ENCODE assay signal across 30 cellular contexts in the genomic region with DNA sequence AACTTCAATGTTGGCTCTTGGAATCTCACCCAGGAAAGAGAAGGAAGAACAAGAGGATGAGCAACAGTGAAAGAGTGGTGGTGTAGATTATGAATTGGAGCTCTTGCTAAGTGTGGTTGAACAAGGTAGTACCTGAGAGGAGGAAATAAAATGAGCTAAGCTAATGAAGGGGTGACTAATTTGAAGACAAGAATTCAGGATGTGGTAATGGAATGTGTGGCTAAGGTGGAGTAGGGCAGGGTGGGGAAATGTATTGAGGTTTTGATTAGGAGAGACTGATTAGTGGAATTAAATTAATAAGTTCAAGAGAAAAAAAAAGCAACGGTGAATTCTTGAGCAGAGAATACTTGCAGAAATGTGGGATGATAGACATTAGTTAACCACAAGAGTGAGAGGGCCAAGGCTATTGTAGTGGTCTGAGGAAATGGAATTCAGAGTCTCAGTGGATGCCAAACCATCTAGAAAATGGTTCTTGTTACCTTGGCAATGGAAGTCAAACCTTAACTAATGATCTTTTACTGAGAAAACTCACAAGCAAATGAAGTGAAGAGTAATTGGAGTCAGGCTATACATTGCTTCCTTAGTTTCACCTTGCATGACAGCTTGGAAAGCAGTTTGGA.
DNase-seq lines count a peak whose midpoint lies in the region; FAIRE-seq and TF ChIP-seq lines count a peak whose summit lies in the region.
"Had no signal": no experiment of that assay in that cellular context is flagged by ENCODE, and none has a peak within 500 bp of the region (broad histone marks: within the 10 kb centered on the region; RNA-seq: fewer than 3 reads in every experiment).

No MANE protein-coding gene starts in this region.

- no peak overlapping the region for H3K4me3 Mint-ChIP-seq in activated T-cell treated with anti-CD3 and anti-CD28 coated beads, Interleukin-2, amount 50 U/mL, for 24 hours
- H3K4me3 Mint-ChIP-seq: activated CD4-positive, alpha-beta memory T cell treated with anti-CD3 and anti-CD28 coated beads for 36 hours; neural crest cell had no signal

- no peak overlapping the region for H3K4me3 ChIP-seq in epithelial cell of esophagus (ENCODE audit: low read length)
- H3K4me3 ChIP-seq: BLaER1, dorsolateral prefrontal cortex, pancreas, right atrium auricular region, SJCRH30, suprapubic skin had no signal

- TF ChIP-seq CTCF in RWPE1 (conservative IDR thresholded peaks at IDR 0.05; ENCODE audit: low read depth) (no peak), epithelial cell of esophagus (IDR thresholded peaks at IDR 0.05; ENCODE audit: insufficient read depth, low read depth, low read length, missing control alignments) (peak; percentile 8), GM20000 (IDR thresholded peaks at IDR 0.05; ENCODE audit: extremely low read depth, missing control alignments) (no peak)

- H3K27ac Mint-ChIP-seq in activated T-cell treated with anti-CD3 and anti-CD28 coated beads, Interleukin-2, amount 50 U/mL, for 24 hours: no peak overlapping the region
- H3K27ac Mint-ChIP-seq: activated CD4-positive, alpha-beta memory T cell treated with anti-CD3 and anti-CD28 coated beads for 36 hours had no signal

- FAIRE-seq in GM12891 (lab: Jason Lieb, UNC): no peak
- FAIRE-seq: GM18507, pancreas, TTC549 had no signal

- peaks cover 6% of the 10 kb centered on the region for H3K9me3 Mint-ChIP-seq in activated T-cell treated with anti-CD3 and anti-CD28 coated beads, Interleukin-2, amount 50 U/mL, for 24 hours

- H3K36me3 Mint-ChIP-seq in activated T-cell treated with anti-CD3 and anti-CD28 coated beads, Interleukin-2, amount 50 U/mL, for 24 hours (ENCODE audit: low read depth): no peaks in the 10 kb centered on the region
- H3K36me3 Mint-ChIP-seq: activated CD4-positive, alpha-beta memory T cell treated with anti-CD3 and anti-CD28 coated beads for 36 hours had no signal

- TF ChIP-seq POLR2A in GM12891 (IDR thresholded peaks at IDR 0.05; ENCODE audit: low read depth, low read length): no peak

- DNase-seq in HT-29 (ENCODE audit: low spot score) (peak; percentile 87), RWPE1 (ENCODE audit: low spot score) (peak; percentile 82), epithelial cell of esophagus (ENCODE audit: low read depth) (peak; percentile 86), kidney tubule cell (ENCODE audit: low spot score) (peak; percentile 94), GM12891 (ENCODE audit: insufficient read length, low spot score) (no peak), GM20000 (ENCODE audit: low spot score) (no peak), C1 segment of cervical spinal cord (lab: John Stamatoyannopoulos, UW) (no peak)
- no peak for DNase-seq in activated T-cell treated with anti-CD3 and anti-CD28 coated beads, Interleukin-2, amount 50 U/mL, for 24 hours
- DNase-seq: activated CD4-positive, alpha-beta memory T cell treated with anti-CD3 and anti-CD28 coated beads for 36 hours; activated CD8-positive, alpha-beta memory T cell treated with anti-CD3 and anti-CD28 coated beads, Interleukin-2, amount 50 U/mL, for 4 hours; activated naive CD4-positive, alpha-beta T cell treated with anti-CD3 and anti-CD28 coated beads, Interleukin-2, amount 50 U/mL, for 16 hours; DMS79; dorsolateral prefrontal cortex; GF-D8; head of caudate nucleus; left cardiac atrium; MV-4-11; NCI-H1436 treated with DMSO at 0.1 percent for 48 hours; NCI-H2107; NCI-H446 treated with DMSO at 0.1 percent for 48 hours; pancreas; SJCRH30; stimulated activated naive CD4-positive, alpha-beta T cell; T-helper 1 cell had no signal

- no peaks in the 10 kb centered on the region for H3K4me1 Mint-ChIP-seq in activated T-cell treated with anti-CD3 and anti-CD28 coated beads, Interleukin-2, amount 50 U/mL, for 24 hours (ENCODE audit: low read depth)

- H3K27me3 Mint-ChIP-seq in activated T-cell treated with anti-CD3 and anti-CD28 coated beads, Interleukin-2, amount 50 U/mL, for 24 hours: no peaks in the 10 kb centered on the region
- H3K27me3 Mint-ChIP-seq: activated CD4-positive, alpha-beta memory T cell treated with anti-CD3 and anti-CD28 coated beads for 36 hours had no signal

- POLR2A ChIA-PET in RWPE1 (lab: Yijun Ruan, JAX; ENCODE audit: low non-redundant PET): interaction anchor here (0.6 kb wide), 1 partner anchor 960 kb away, joined by 3 read pairs; no protein-coding TSS in a partner anchor

- CTCF ChIA-PET in RWPE1 (lab: Yijun Ruan, JAX): interaction anchor here (0.6 to 0.7 kb wide), 2 partner anchors 118 to 1074 kb away, joined by 3 read pairs; no protein-coding TSS in a partner anchor

- no peak overlapping the region for H3K27ac ChIP-seq in RWPE1
- H3K27ac ChIP-seq: BLaER1, dorsolateral prefrontal cortex, pancreas, right atrium auricular region, SJCRH30, suprapubic skin had no signal

TF ChIP-seq in GM12891, 5 proteins besides CTCF, POLR2A, EP300 and RAD21:
- no peak for TF ChIP-seq TAF1 (IDR thresholded peaks at IDR 0.05; ENCODE audit: low read depth, low read length)
- no peak for TF ChIP-seq POLR2AphosphoS5 (IDR thresholded peaks at IDR 0.05; ENCODE audit: low read depth, low read length)
- no peak for TF ChIP-seq PAX5 (IDR thresholded peaks at IDR 0.05; ENCODE audit: insufficient read depth, low read length, severe bottlenecking)
- no peak for TF ChIP-seq POU2F2 (IDR thresholded peaks at IDR 0.05; ENCODE audit: low read depth, low read length)

Comparison
In these comparisons a context has a peak if more than half of its experiments do, and no peak if none do; other contexts are left out.
1. DNase-seq: peak in HT-29 (single experiment), RWPE1 (single experiment), epithelial cell of esophagus (single experiment) and kidney tubule cell (single experiment); none in GM12891 (single experiment), activated T-cell treated with anti-CD3 and anti-CD28 coated beads, Interleukin-2, amount 50 U/mL, for 24 hours (single experiment), GM20000 (single experiment) and C1 segment of cervical spinal cord (0 of 14).